8 cellular contexts compared by ENCODE assay signal in the genomic region with DNA sequence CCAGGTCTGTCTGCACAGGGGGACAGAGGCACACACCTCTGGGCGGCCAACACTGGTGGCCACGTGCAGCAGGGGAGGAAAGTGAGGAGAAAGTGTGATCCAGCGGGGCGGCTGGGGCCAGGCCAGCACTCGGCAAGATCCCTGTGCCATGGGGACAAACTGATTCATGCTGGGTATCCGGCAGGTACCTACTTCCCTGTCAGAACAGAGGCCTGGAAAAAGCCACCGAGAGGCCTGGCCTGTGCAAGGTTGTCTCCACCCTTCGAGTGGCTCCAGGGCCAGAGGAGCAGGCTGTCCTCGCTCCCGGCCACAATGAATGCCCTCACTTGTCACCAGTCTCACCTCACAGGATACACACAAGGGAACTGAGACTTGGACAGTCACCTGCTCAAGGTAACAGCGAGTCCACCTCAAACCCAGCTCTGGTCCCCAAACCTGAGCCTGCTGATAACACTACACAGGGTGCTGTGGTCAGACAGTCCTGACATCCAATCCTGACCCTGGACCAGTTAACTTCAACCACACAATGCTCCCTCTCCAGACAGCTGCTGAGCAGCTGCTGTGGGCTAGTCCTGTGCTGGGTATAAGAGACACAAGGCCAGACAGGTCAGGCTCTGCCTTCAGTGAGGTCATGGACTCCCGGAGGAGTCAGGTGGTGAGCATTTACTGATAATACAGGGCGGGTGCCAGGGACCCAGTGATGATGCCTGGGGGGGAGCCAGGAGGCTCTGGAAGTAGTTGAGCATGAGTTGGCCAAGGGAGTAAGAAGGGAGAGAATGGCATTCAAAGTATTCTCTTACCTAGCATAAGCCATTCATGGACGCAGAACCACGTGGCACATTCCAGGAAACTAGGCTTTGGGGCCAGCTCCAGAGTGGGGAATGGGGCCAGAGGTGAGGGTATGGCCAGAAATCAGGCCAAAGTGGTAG. TPM values are rescaled to one million over a fixed set of nuclear protein-coding genes. Genes with fewer than 3 reads are reported as not detected.
A peak's percentile ranks its signal among the peaks of the same experiment; 100 is the strongest.
DNase-seq lines count a peak whose midpoint lies in the region; ATAC-seq, FAIRE-seq and TF ChIP-seq lines count a peak whose summit lies in the region.
"Had no signal": no experiment of that assay in that cellular context is flagged by ENCODE, and none has a peak within 500 bp of the region (broad histone marks: within the 10 kb centered on the region; RNA-seq: fewer than 3 reads in every experiment).

No MANE protein-coding gene starts in this region.

- CTCF ChIA-PET in activated CD8-positive, alpha-beta T cell treated with anti-CD3 and anti-CD28 coated beads, Interleukin-2, amount 10 ng/mL, durations not matched to agents 7 days and 5 days (lab: Charles Lee): interaction anchor here (1.4 to 5.4 kb wide), 2 partner anchors 9 to 23 kb away, joined by 6 to 23 read pairs; no protein-coding TSS in a partner anchor

- H3K9me1 ChIP-seq in keratinocyte (ENCODE audit: control insufficient read depth, extremely low read depth, insufficient read depth, low read length): no peaks in the 10 kb centered on the region

- H3K4me3 Mint-ChIP-seq in activated CD8-positive, alpha-beta T cell treated with anti-CD3 and anti-CD28 coated beads, Interleukin-2, amount 10 ng/mL, durations not matched to agents 7 days and 5 days: no peak overlapping the region
- H3K4me3 Mint-ChIP-seq: immature natural killer cell had no signal

- no peak for ATAC-seq in activated CD8-positive, alpha-beta T cell treated with anti-CD3 and anti-CD28 coated beads, Interleukin-2, amount 10 ng/mL, durations not matched to agents 7 days and 5 days
- ATAC-seq in GM21381 (IDR thresholded peaks at IDR 0.05; ENCODE audit: unreplicated experiment): no peak

- H3K9ac ChIP-seq in keratinocyte (ENCODE audit: control insufficient read depth, extremely low read depth, insufficient read depth, low read length) (no peak overlapping the region), stomach smooth muscle (ENCODE audit: low read length in 2 of 2) (peak overlapping the region; percentile 14 to 36)

- H4K20me1 ChIP-seq in keratinocyte (ENCODE audit: control insufficient read depth, extremely low read depth, insufficient read depth, low read length): no peaks in the 10 kb centered on the region

- H3K9me3 ChIP-seq in keratinocyte (ENCODE audit: control insufficient read depth, low read depth, low read length): no peaks in the 10 kb centered on the region
- no peaks in the 10 kb centered on the region for H3K9me3 ChIP-seq in stomach smooth muscle (ENCODE audit: control insufficient read depth in 2 of 2, low read length in 2 of 2)

- H3K4me1 ChIP-seq in keratinocyte (ENCODE audit: control insufficient read depth, extremely low read depth, insufficient read depth, low read length) (peaks cover 30% of the 10 kb centered on the region), stomach smooth muscle (ENCODE audit: control insufficient read depth, insufficient read depth, low read length) (peaks cover 61% of the 10 kb centered on the region)

- peaks cover 26% of the 10 kb centered on the region for H3K36me3 Mint-ChIP-seq in activated CD8-positive, alpha-beta T cell treated with anti-CD3 and anti-CD28 coated beads, Interleukin-2, amount 10 ng/mL, durations not matched to agents 7 days and 5 days (ENCODE audit: low read depth)

- dilution Hi-C loops in keratinocyte (cut with MboI; ENCODE audit: extremely low pct_ligation_motif_present, low sequenced_read_pairs): no loop called here

- H3K27ac ChIP-seq in keratinocyte (ENCODE audit: control insufficient read depth, insufficient read depth, low read length) (no peak overlapping the region), stomach smooth muscle (ENCODE audit: low read length) (peak overlapping the region; percentile 85)

- POLR2A ChIA-PET in activated CD8-positive, alpha-beta T cell treated with anti-CD3 and anti-CD28 coated beads, Interleukin-2, amount 10 ng/mL, durations not matched to agents 7 days and 5 days (lab: Charles Lee): interaction anchor here (1.1 kb wide), 1 partner anchor 11 kb away, joined by 3 read pairs; no protein-coding TSS in a partner anchor

- H2AFZ ChIP-seq in keratinocyte (ENCODE audit: control insufficient read depth, low read length): no peak overlapping the region

- peak overlapping the region; percentile 58 for H3K27ac Mint-ChIP-seq in activated CD8-positive, alpha-beta T cell treated with anti-CD3 and anti-CD28 coated beads, Interleukin-2, amount 10 ng/mL, durations not matched to agents 7 days and 5 days

- no peaks in the 10 kb centered on the region for H3K79me2 ChIP-seq in keratinocyte (ENCODE audit: control insufficient read depth, insufficient read depth, low read length)

- peak overlapping the region; percentile 4 for H3K4me2 ChIP-seq in keratinocyte (ENCODE audit: control insufficient read depth, extremely low read depth, insufficient read depth, low read depth, low read length)

- H3K4me3 ChIP-seq in keratinocyte (ENCODE audit: control insufficient read depth in 2 of 3, extremely low read depth in 1 of 3, insufficient read depth in 2 of 3, low read depth in 1 of 3, low read length in 3 of 3) (no peak overlapping the region), stomach smooth muscle (ENCODE audit: low read length in 2 of 2) (no peak overlapping the region)

- DNase-seq in HUDEP-2 (lab: John Stamatoyannopoulos, UW; ENCODE audit: unreplicated experiment in 76 of 76) (peak in 49 of 76 experiments; percentile 4 to 54 (median 23)), keratinocyte (ENCODE audit: low read depth, low spot score) (no peak), CD1c-positive myeloid dendritic cell (ENCODE audit: extremely low spot score) (no peak)
- no peak for DNase-seq in activated CD8-positive, alpha-beta T cell treated with anti-CD3 and anti-CD28 coated beads, Interleukin-2, amount 10 ng/mL, durations not matched to agents 7 days and 5 days
- DNase-seq in activated CD4-positive, alpha-beta T cell treated with anti-CD3 and anti-CD28 coated beads, Interleukin-2, amount 50 U/mL, for 48 hours: no peak
- DNase-seq: immature natural killer cell had no signal

- peak; percentile 69 for FAIRE-seq in keratinocyte (lab: Jason Lieb, UNC)

- H3K27me3 ChIP-seq in keratinocyte (ENCODE audit: control insufficient read depth, extremely low read depth, insufficient read depth, low read length) (no peaks in the 10 kb centered on the region), stomach smooth muscle (ENCODE audit: control insufficient read depth in 1 of 2, insufficient read depth in 2 of 2, low read length in 2 of 2) (no peaks in the 10 kb centered on the region)

- H3K27me3 Mint-ChIP-seq in activated CD8-positive, alpha-beta T cell treated with anti-CD3 and anti-CD28 coated beads, Interleukin-2, amount 10 ng/mL, durations not matched to agents 7 days and 5 days (ENCODE audit: low read depth): no peaks in the 10 kb centered on the region

- peaks cover 56% of the 10 kb centered on the region for H3K4me1 Mint-ChIP-seq in activated CD8-positive, alpha-beta T cell treated with anti-CD3 and anti-CD28 coated beads, Interleukin-2, amount 10 ng/mL, durations not matched to agents 7 days and 5 days (ENCODE audit: low read depth)

- no peak for TF ChIP-seq CTCF in keratinocyte (optimal IDR thresholded peaks at IDR 0.05 in 1 of 3, IDR thresholded peaks at IDR 0.05 in 1 of 3, conservative IDR thresholded peaks at IDR 0.05 in 1 of 3; ENCODE audit: extremely low read depth in 1 of 3, insufficient read depth in 2 of 3, low read length in 3 of 3)

- peaks cover 4% of the 10 kb centered on the region for H3K9me3 Mint-ChIP-seq in activated CD8-positive, alpha-beta T cell treated with anti-CD3 and anti-CD28 coated beads, Interleukin-2, amount 10 ng/mL, durations not matched to agents 7 days and 5 days (ENCODE audit: insufficient read depth)
- H3K9me3 Mint-ChIP-seq: immature natural killer cell had no signal

- H3K36me3 ChIP-seq in keratinocyte (ENCODE audit: control insufficient read depth in 2 of 2, extremely low read depth in 1 of 2, insufficient read depth in 2 of 2, low read length in 2 of 2) (peaks cover 4 to 10% of the 10 kb centered on the region in 2 experiments), stomach smooth muscle (ENCODE audit: control insufficient read depth in 2 of 2, insufficient read depth in 2 of 2, low read length in 2 of 2) (no peaks in the 10 kb centered on the region)

RNA-seq across cellular contexts. Expression of a gene that starts 53.0 kb away (rescaled TPM):
- total RNA-seq in activated CD8-positive, alpha-beta T cell treated with anti-CD3 and anti-CD28 coated beads, Interleukin-2, amount 10 ng/mL, durations not matched to agents 7 days and 5 days: 10 to 100 TPM; 35.2 to 37.9 TPM
- polyA plus RNA-seq in keratinocyte: 15.9 to 26.4 TPM (median 20.0 TPM) in 3 replicates
- 9.5 TPM for polyA plus RNA-seq in keratinocyte (2011; ENCODE audit: low read depth)
- polyA plus RNA-seq in keratinocyte (2011; cell fraction: cytosol; rRNA removed): 20.2 and 30.3 TPM in 2 replicates
- polyA plus RNA-seq in keratinocyte (2011; cell fraction: nucleus; rRNA removed): 24.5 and 33.5 TPM in 2 replicates
- 26.2 and 28.8 TPM in 2 replicates for polyA plus RNA-seq in keratinocyte (2012; ENCODE audit: low replicate concordance)
- polyA minus RNA-seq in keratinocyte: 31.6 to 58.4 TPM (median 32.4 TPM) in 3 replicates
- polyA minus RNA-seq in keratinocyte (2011; cell fraction: cytosol; rRNA and poly(A)+ RNA removed): 29.4 TPM
- polyA minus RNA-seq in keratinocyte (2011; cell fraction: nucleus; rRNA and poly(A)+ RNA removed): 29.8 and 32.3 TPM in 2 replicates

Comparison
In these comparisons a context has a peak if more than half of its experiments do, and no peak if none do; other contexts are left out.
1. DNase-seq: peak in HUDEP-2 (49 of 76); none in activated CD8-positive, alpha-beta T cell treated with anti-CD3 and anti-CD28 coated beads, Interleukin-2, amount 10 ng/mL, durations not matched to agents 7 days and 5 days (single experiment), keratinocyte (single experiment), CD1c-positive myeloid dendritic cell (single experiment) and activated CD4-positive, alpha-beta T cell treated with anti-CD3 and anti-CD28 coated beads, Interleukin-2, amount 50 U/mL, for 48 hours (0 of 2).